6 cellular contexts compared by ENCODE assay signal in genomic region chr2:200863655-200864205, GRCh38. TPM values are rescaled to one million over a fixed set of nuclear protein-coding genes. Genes with fewer than 3 reads are reported as not detected.
A peak's percentile ranks its signal among the peaks of the same experiment; 100 is the strongest.
DNase-seq lines count a peak whose midpoint lies in the region; ATAC-seq, FAIRE-seq and TF ChIP-seq lines count a peak whose summit lies in the region.

No MANE protein-coding gene starts in this region.

- peaks cover 57% of the 10 kb centered on the region for H3K79me2 ChIP-seq in GM12878 (ENCODE audit: control insufficient read depth, insufficient read depth, low read length)

- peaks cover 2% of the 10 kb centered on the region; the same call in 1 of the 2 replicates for H4K20me1 ChIP-seq in GM12878 (ENCODE audit: control insufficient read depth, insufficient read depth)

- peaks cover 24 to 46% (median 34%) of the 10 kb centered on the region in 5 donors for H3K36me3 Mint-ChIP-seq in naive thymus-derived CD4-positive, alpha-beta T cell

- SMC1A ChIA-PET in GM12878 (lab: Charles Lee; ENCODE audit: uncharacterized antibody, unreplicated experiment): interaction anchor here (0.9 to 1.9 kb wide), 8 partner anchors 11 to 204 kb away, joined by 3 to 12 read pairs (median 3); partner anchors contain the start of gene NIF3L1

- no peaks in the 10 kb centered on the region for H3K4me1 ChIP-seq in GM12878 (ENCODE audit: control insufficient read depth, insufficient read depth, low read length)
- peaks cover 29 to 30% of the 10 kb centered on the region in 2 donors for H3K4me1 ChIP-seq in naive thymus-derived CD4-positive, alpha-beta T cell (ENCODE audit: control insufficient read depth in 2 of 2, insufficient read depth in 2 of 2, low read length in 2 of 2)

- no peaks in the 10 kb centered on the region for H3K27me3 ChIP-seq in GM12878 (replicated peaks in 1 of 2; ENCODE audit: control insufficient read depth in 2 of 2, insufficient read depth in 2 of 2, low read length in 1 of 2)
- H3K27me3 ChIP-seq in naive thymus-derived CD4-positive, alpha-beta T cell (ENCODE audit: control insufficient read depth in 2 of 2, insufficient read depth in 2 of 2, low read length in 2 of 2): no peaks in the 10 kb centered on the region

- no peak for TF ChIP-seq RAD21 in GM12878 (IDR thresholded peaks at IDR 0.05; ENCODE audit: insufficient read depth, low read depth, low read length)

- H2AFZ ChIP-seq in GM12878 (ENCODE audit: control insufficient read depth, low read depth, low read length): peak overlapping the region; percentile 85

- no peak for TF ChIP-seq CTCF in GM12878 (IDR thresholded peaks at IDR 0.05 in 2 of 3, conservative IDR thresholded peaks at IDR 0.05 in 1 of 3; ENCODE audit: control insufficient read depth in 2 of 3, extremely low read depth in 1 of 3, insufficient read depth in 1 of 3, low read depth in 3 of 3, low read length in 3 of 3)

- H3K9me3 ChIP-seq in GM12878 (replicated peaks; ENCODE audit: control insufficient read depth, insufficient read depth, low read length): no peaks in the 10 kb centered on the region
- H3K9me3 ChIP-seq in naive thymus-derived CD4-positive, alpha-beta T cell (ENCODE audit: control insufficient read depth in 2 of 3, low read length in 3 of 3): no peaks in the 10 kb centered on the region

- intact Hi-C loops in GM12878 (cut with micrococcal nuclease; ENCODE audit: unreplicated experiment): loop anchor here (1.0 to 10.0 kb wide), 4 partner anchors 25 to 1511 kb away; partner anchors contain the start of genes BMPR2, NIF3L1 and PPIL3
- intact Hi-C loops in naive thymus-derived CD4-positive, alpha-beta T cell (cut with micrococcal nuclease): loop anchor here (1.0 to 10.0 kb wide), 17 partner anchors 26 to 917 kb away; partner anchors contain the start of genes BZW1 (in 2 of the 2), NIF3L1 (in 2 of the 2), ORC2 (in 2 of the 2) and PPIL3 (in 2 of the 2)

- no TSS peak for BruUV-seq in GM12878 (replicated peaks; lab: Mats Ljungman, UMichigan)

- POLR2A ChIA-PET in GM12878 (lab: Charles Lee): interaction anchor here (0.5 to 2.7 kb wide), 22 partner anchors 10 to 397 kb away, joined by 3 to 20 read pairs (median 4); partner anchors contain the start of genes BZW1, CASP10, CASP8 and CFLAR
- POLR2A ChIA-PET in naive thymus-derived CD4-positive, alpha-beta T cell (lab: Charles Lee): interaction anchor here (0.6 to 3.2 kb wide), 47 partner anchors 9 to 1514 kb away, joined by 3 to 156 read pairs (median 5); partner anchors contain the start of genes ALS2, BZW1, CASP10 and CASP8

- TF ChIP-seq POLR2A in GM12878 (IDR thresholded peaks at IDR 0.05; ENCODE audit: low read depth, low read length): no peak

- H3K4me1 Mint-ChIP-seq in naive thymus-derived CD4-positive, alpha-beta T cell: peaks cover 31 to 58% (median 48%) of the 10 kb centered on the region in 7 donors

- DNase-seq in GM12878 (ENCODE audit: low read depth, low spot score): no peak
- peak in 1 of 9 donors; percentile 35 for DNase-seq in naive thymus-derived CD4-positive, alpha-beta T cell

- CTCF ChIA-PET in GM12878 (lab: Yijun Ruan, JAX): interaction anchor here (0.6 to 2.6 kb wide), 12 partner anchors 18 to 370 kb away, joined by 3 to 15 read pairs (median 3); partner anchors contain the start of genes CASP10, NIF3L1, ORC2 and PPIL3
- CTCF ChIA-PET in naive thymus-derived CD4-positive, alpha-beta T cell (lab: Charles Lee): interaction anchor here (0.6 to 1.3 kb wide), 5 partner anchors 23 to 368 kb away, joined by 3 to 4 read pairs (median 3); partner anchors contain the start of gene CASP10

- H3K27ac Mint-ChIP-seq in naive thymus-derived CD4-positive, alpha-beta T cell: peak overlapping the region; percentile 99 to 100 (median 100)

- TF ChIP-seq EP300 in GM12878 (IDR thresholded peaks at IDR 0.05; ENCODE audit: borderline replicate concordance in 1 of 2, control insufficient read depth in 1 of 2, low read depth in 2 of 2, low read length in 2 of 2): no peak

- in situ Hi-C loops in GM12878 (cut with MboI): no loop called here

- H3K9me3 Mint-ChIP-seq in naive thymus-derived CD4-positive, alpha-beta T cell: peaks cover 0 to 10% (median 0%) of the 10 kb centered on the region in 11 donors

- peak overlapping the region; percentile 72 for H3K4me2 ChIP-seq in GM12878 (ENCODE audit: control insufficient read depth, insufficient read depth)

- peak overlapping the region; percentile 100 for H3K27ac ChIP-seq in GM12878 (ENCODE audit: control insufficient read depth, insufficient read depth)
- H3K27ac ChIP-seq in naive thymus-derived CD4-positive, alpha-beta T cell (ENCODE audit: low read depth, low read length): peak overlapping the region; percentile 98

- no peak for FAIRE-seq in GM12878 (lab: Jason Lieb, UNC)

- H3K4me3 ChIP-seq in GM12878: peak overlapping the region; percentile 100
- peak overlapping the region; percentile 100 for H3K4me3 ChIP-seq in naive thymus-derived CD4-positive, alpha-beta T cell (ENCODE audit: low read length)

- H3K27me3 Mint-ChIP-seq in naive thymus-derived CD4-positive, alpha-beta T cell: peaks cover 0 to 2% (median 0%) of the 10 kb centered on the region in 5 donors

- H3K9ac ChIP-seq in GM12878 (ENCODE audit: control insufficient read depth, insufficient read depth, low read length): peak overlapping the region; percentile 99

- under 1% methylated on average over 30 of the region's 30 CpGs for WGBS in GM12878 (ENCODE audit: insufficient coverage, insufficient replicate concordance, low lambda C conversion rate, missing lambda C conversion rate)

- ATAC-seq in GM18508 (IDR thresholded peaks at IDR 0.05; ENCODE audit: insufficient read depth, unreplicated experiment): peak; percentile 5
- ATAC-seq in HG03432 (IDR thresholded peaks at IDR 0.05; ENCODE audit: unreplicated experiment): peak; percentile 4
- ATAC-seq in GM12878: peak; percentile 29
- ATAC-seq in naive thymus-derived CD4-positive, alpha-beta T cell: peak; percentile 6
- no peak for ATAC-seq in HG02970 (IDR thresholded peaks at IDR 0.05; ENCODE audit: low FRiP score, unreplicated experiment)
- no peak for ATAC-seq in GM21576 (IDR thresholded peaks at IDR 0.05; ENCODE audit: unreplicated experiment)

- H3K36me3 ChIP-seq in GM12878 (ENCODE audit: control insufficient read depth in 2 of 2, insufficient read depth in 2 of 2, low read length in 1 of 2): peaks cover 2 to 14% of the 10 kb centered on the region in 2 experiments; a peak in 3 of 4 replicates
- peaks cover 10 to 43% (median 22%) of the 10 kb centered on the region in 3 experiments for H3K36me3 ChIP-seq in naive thymus-derived CD4-positive, alpha-beta T cell (ENCODE audit: control insufficient read depth in 2 of 3, insufficient read depth in 3 of 3, low read length in 3 of 3)

- RAD21 ChIA-PET in GM12878 (lab: Charles Lee; ENCODE audit: unreplicated experiment): interaction anchor here (0.6 to 2.1 kb wide), 7 partner anchors 38 to 319 kb away, joined by 3 to 10 read pairs (median 6); partner anchors contain the start of gene CASP10

- peak overlapping the region; percentile 89 to 98 (median 94) for H3K4me3 Mint-ChIP-seq in naive thymus-derived CD4-positive, alpha-beta T cell

RNA-seq across cellular contexts. Expression of gene CLK1, which starts 0.7 kb away (rescaled TPM):
- total RNA-seq in GM12878 (2013; cell fraction: nucleolus; rRNA removed): 312 and 326 TPM in 2 replicates
- total RNA-seq in GM12878 (2014; rRNA removed) (61.2 and 73.7 TPM in 2 replicates), GM12878 (2014; rRNA removed; fragmentation: Illumina TruSeq; extraction: Trizol) (74.1 and 75.1 TPM in 2 replicates), GM12878 (2021) (53.4 and 66.3 TPM in 2 replicates)
- polyA plus RNA-seq in GM12878 (2011; ENCODE audit: low read depth): 42.3 TPM
- polyA plus RNA-seq in GM12878 (2011; rRNA removed) (221 and 318 TPM in 2 replicates), GM12878 (2014; fragmentation: Illumina TruSeq; extraction: Trizol) (85.2 and 101 TPM in 2 replicates), GM12878 (2014; fragmentation: Nextera tagmentation; extraction: Ambion mirVana) (100 to 1,000 TPM in 1 of 2 experiments, 10 to 100 TPM in 1; 95.6 to 138 TPM), GM12878 (2014; rRNA removed) (66.6 and 91.8 TPM in 2 replicates), GM12878 (2016; fragmentation: Nextera tagmentation; extraction: Ambion mirVana) (10 to 100 TPM; 63.3 to 63.7 TPM)
- polyA plus RNA-seq in GM12878 (2011; cell fraction: cytosol; rRNA removed): 42.3 and 58.9 TPM in 2 replicates
- polyA plus RNA-seq in GM12878 (2011; cell fraction: nucleus; rRNA removed): 354 and 384 TPM in 2 replicates
- polyA plus RNA-seq in GM12878 (2012): 75.2 and 84.2 TPM in 2 replicates
- polyA minus RNA-seq in GM12878 (2011; rRNA and poly(A)+ RNA removed): 36.1 and 63.4 TPM in 2 replicates
- 20.6 and 21.2 TPM in 2 replicates for polyA minus RNA-seq in GM12878 (2011; cell fraction: cytosol; rRNA and poly(A)+ RNA removed)
- polyA minus RNA-seq in GM12878 (2011; cell fraction: nucleus; rRNA and poly(A)+ RNA removed): 82.1 and 109 TPM in 2 replicates
- total RNA-seq in naive thymus-derived CD4-positive, alpha-beta T cell: 100 to 1,000 TPM; 134 to 974 (median 502) TPM
- polyA plus RNA-seq in naive thymus-derived CD4-positive, alpha-beta T cell: 10 to 100 TPM; 24.8 to 61.6 TPM

RNA-seq across cellular contexts. Expression of gene PPIL3, which starts 25.1 kb away (rescaled TPM):
- total RNA-seq in GM12878 (2013; cell fraction: nucleolus; rRNA removed): 122 and 151 TPM in 2 replicates
- total RNA-seq in GM12878 (2014; rRNA removed): 44.4 and 52.8 TPM in 2 replicates
- 58.6 and 58.8 TPM in 2 replicates for total RNA-seq in GM12878 (2014; rRNA removed; fragmentation: Illumina TruSeq; extraction: Trizol)
- total RNA-seq in GM12878 (2021): 31.2 and 33.8 TPM in 2 replicates
- 116 TPM for polyA plus RNA-seq in GM12878 (2011; ENCODE audit: low read depth)
- 176 and 314 TPM in 2 replicates for polyA plus RNA-seq in GM12878 (2011; rRNA removed)
- 73.8 and 89.0 TPM in 2 replicates for polyA plus RNA-seq in GM12878 (2011; cell fraction: cytosol; rRNA removed)
- 68.0 and 80.6 TPM in 2 replicates for polyA plus RNA-seq in GM12878 (2011; cell fraction: nucleus; rRNA removed)
- 70.8 and 76.2 TPM in 2 replicates for polyA plus RNA-seq in GM12878 (2012)
- polyA plus RNA-seq in GM12878 (2014; fragmentation: Illumina TruSeq; extraction: Trizol): 65.7 and 71.2 TPM in 2 replicates
- polyA plus RNA-seq in GM12878 (2014; fragmentation: Nextera tagmentation; extraction: Ambion mirVana): 100 to 1,000 TPM in 1 of 2 experiments, 10 to 100 TPM in 1; 71.2 to 103 TPM
- 49.6 and 59.5 TPM in 2 replicates for polyA plus RNA-seq in GM12878 (2014; rRNA removed)
- polyA plus RNA-seq in GM12878 (2016; fragmentation: Nextera tagmentation; extraction: Ambion mirVana): 10 to 100 TPM; 46.7 to 48.4 TPM
- 39.9 and 73.6 TPM in 2 replicates for polyA minus RNA-seq in GM12878 (2011; rRNA and poly(A)+ RNA removed)
- polyA minus RNA-seq in GM12878 (2011; cell fraction: cytosol; rRNA and poly(A)+ RNA removed): 16.0 and 26.3 TPM in 2 replicates
- 15.2 and 22.4 TPM in 2 replicates for polyA minus RNA-seq in GM12878 (2011; cell fraction: nucleus; rRNA and poly(A)+ RNA removed)
- 10 to 100 TPM; 28.5 to 69.7 (median 49.1) TPM for total RNA-seq in naive thymus-derived CD4-positive, alpha-beta T cell
- 10 to 100 TPM; 28.3 to 31.5 TPM for polyA plus RNA-seq in naive thymus-derived CD4-positive, alpha-beta T cell

RNA-seq across cellular contexts. Expression of gene NIF3L1, which starts 25.4 kb away (rescaled TPM):
- 48.3 and 48.8 TPM in 2 replicates for total RNA-seq in GM12878 (2013; cell fraction: nucleolus; rRNA removed)
- 41.1 and 44.9 TPM in 2 replicates for total RNA-seq in GM12878 (2014; rRNA removed)
- total RNA-seq in GM12878 (2014; rRNA removed; fragmentation: Illumina TruSeq; extraction: Trizol): 36.9 and 40.3 TPM in 2 replicates
- 27.1 and 27.6 TPM in 2 replicates for total RNA-seq in GM12878 (2021)
- 12.1 TPM for polyA plus RNA-seq in GM12878 (2011; ENCODE audit: low read depth)
- 95.9 and 114 TPM in 2 replicates for polyA plus RNA-seq in GM12878 (2011; rRNA removed)
- polyA plus RNA-seq in GM12878 (2011; cell fraction: cytosol; rRNA removed): 79.8 and 88.0 TPM in 2 replicates
- 68.6 and 76.0 TPM in 2 replicates for polyA plus RNA-seq in GM12878 (2011; cell fraction: nucleus; rRNA removed)
- 12.1 and 19.7 TPM in 2 replicates for polyA plus RNA-seq in GM12878 (2012)
- polyA plus RNA-seq in GM12878 (2014; fragmentation: Illumina TruSeq; extraction: Trizol): 56.0 and 77.3 TPM in 2 replicates
- 10 to 100 TPM; 58.3 to 88.2 TPM for polyA plus RNA-seq in GM12878 (2014; fragmentation: Nextera tagmentation; extraction: Ambion mirVana)
- 44.4 and 49.0 TPM in 2 replicates for polyA plus RNA-seq in GM12878 (2014; rRNA removed)
- polyA plus RNA-seq in GM12878 (2016; fragmentation: Nextera tagmentation; extraction: Ambion mirVana): 10 to 100 TPM; 51.5 to 56.1 TPM
- polyA minus RNA-seq in GM12878 (2011; rRNA and poly(A)+ RNA removed): 89.3 and 98.7 TPM in 2 replicates
- polyA minus RNA-seq in GM12878 (2011; cell fraction: cytosol; rRNA and poly(A)+ RNA removed): 12.3 and 14.0 TPM in 2 replicates
- polyA minus RNA-seq in GM12878 (2011; cell fraction: nucleus; rRNA and poly(A)+ RNA removed): 24.7 and 36.3 TPM in 2 replicates
- total RNA-seq in naive thymus-derived CD4-positive, alpha-beta T cell: 10 to 100 TPM; 11.5 to 33.9 (median 31.4) TPM
- polyA plus RNA-seq in naive thymus-derived CD4-positive, alpha-beta T cell: 10 to 100 TPM; 20.5 to 32.8 TPM

RNA-seq across cellular contexts. Expression of gene BZW1, which starts 52.0 kb away (rescaled TPM):
- total RNA-seq in GM12878 (2013; cell fraction: nucleolus; rRNA removed): 135 and 139 TPM in 2 replicates
- 262 and 298 TPM in 2 replicates for total RNA-seq in GM12878 (2014; rRNA removed)
- total RNA-seq in GM12878 (2014; rRNA removed; fragmentation: Illumina TruSeq; extraction: Trizol): 280 and 291 TPM in 2 replicates
- total RNA-seq in GM12878 (2021): 259 and 273 TPM in 2 replicates
- 65.3 TPM for polyA plus RNA-seq in GM12878 (2011; ENCODE audit: low read depth)
- polyA plus RNA-seq in GM12878 (2011; rRNA removed): 265 and 313 TPM in 2 replicates
- 147 and 180 TPM in 2 replicates for polyA plus RNA-seq in GM12878 (2011; cell fraction: cytosol; rRNA removed)
- polyA plus RNA-seq in GM12878 (2011; cell fraction: nucleus; rRNA removed): 105 and 112 TPM in 2 replicates
- 116 and 118 TPM in 2 replicates for polyA plus RNA-seq in GM12878 (2012)
- 218 and 253 TPM in 2 replicates for polyA plus RNA-seq in GM12878 (2014; fragmentation: Illumina TruSeq; extraction: Trizol)
- 100 to 1,000 TPM; 200 to 317 TPM for polyA plus RNA-seq in GM12878 (2014; fragmentation: Nextera tagmentation; extraction: Ambion mirVana)
- polyA plus RNA-seq in GM12878 (2014; rRNA removed): 186 and 216 TPM in 2 replicates
- polyA plus RNA-seq in GM12878 (2016; fragmentation: Nextera tagmentation; extraction: Ambion mirVana): 100 to 1,000 TPM; 330 to 349 TPM
- 211 and 286 TPM in 2 replicates for polyA minus RNA-seq in GM12878 (2011; rRNA and poly(A)+ RNA removed)
- 168 and 206 TPM in 2 replicates for polyA minus RNA-seq in GM12878 (2011; cell fraction: cytosol; rRNA and poly(A)+ RNA removed)
- polyA minus RNA-seq in GM12878 (2011; cell fraction: nucleus; rRNA and poly(A)+ RNA removed): 66.7 and 89.8 TPM in 2 replicates
- 100 to 1,000 TPM; 127 to 246 (median 207) TPM for total RNA-seq in naive thymus-derived CD4-positive, alpha-beta T cell
- polyA plus RNA-seq in naive thymus-derived CD4-positive, alpha-beta T cell: 100 to 1,000 TPM; 155 to 162 TPM

Comparison
In these comparisons a context has a peak if more than half of its experiments do, and no peak if none do; other contexts are left out.
1. ATAC-seq: peak in GM18508 (single experiment), HG03432 (single experiment), GM12878 (single experiment) and naive thymus-derived CD4-positive, alpha-beta T cell (single experiment); none in HG02970 (single experiment) and GM21576 (single experiment).